9 cellular contexts compared by ENCODE assay signal in genomic region chr16:68146583-68146982, GRCh38.
A peak's percentile ranks its signal among the peaks of the same experiment; 100 is the strongest.
DNase-seq lines count a peak whose midpoint lies in the region; ATAC-seq lines count a peak whose summit lies in the region.
"Had no signal": no experiment of that assay in that cellular context is flagged by ENCODE, and none has a peak within 500 bp of the region (broad histone marks: within the 10 kb centered on the region; RNA-seq: fewer than 3 reads in every experiment).

No MANE protein-coding gene starts in this region.

- H3K9me3 ChIP-seq in CD8-positive, alpha-beta memory T cell (ENCODE audit: low read length): no peaks in the 10 kb centered on the region

- POLR2A ChIA-PET in CD8-positive, alpha-beta memory T cell (lab: Charles Lee): no interaction called here

- H3K4me1 ChIP-seq in CD8-positive, alpha-beta memory T cell (ENCODE audit: insufficient read depth, low read length): peaks cover 23% of the 10 kb centered on the region

- H3K4me3 ChIP-seq in CD8-positive, alpha-beta memory T cell (ENCODE audit: low read length): no peak overlapping the region

- no peaks in the 10 kb centered on the region for H3K27me3 Mint-ChIP-seq in CD8-positive, alpha-beta memory T cell
- no peaks in the 10 kb centered on the region for H3K27me3 Mint-ChIP-seq in natural killer cell treated with Interleukin-12 subunit alpha and Interleukin-12 subunit beta and Interleukin-15 and Interleukin-18, amount 100 ng/mL, for 72 hours

- peaks cover 53 to 75% (median 68%) of the 10 kb centered on the region in 3 donors for H3K4me1 Mint-ChIP-seq in CD8-positive, alpha-beta memory T cell
- peaks cover 29 to 56% of the 10 kb centered on the region in 2 donors for H3K4me1 Mint-ChIP-seq in natural killer cell treated with Interleukin-12 subunit alpha and Interleukin-12 subunit beta and Interleukin-15 and Interleukin-18, amount 100 ng/mL, for 72 hours (ENCODE audit: low read depth in 2 of 2)

- no peaks in the 10 kb centered on the region for H3K36me3 ChIP-seq in CD8-positive, alpha-beta memory T cell (ENCODE audit: insufficient read depth, low read length)

- H3K9me3 Mint-ChIP-seq in CD8-positive, alpha-beta memory T cell: no peaks in the 10 kb centered on the region
- H3K9me3 Mint-ChIP-seq in natural killer cell treated with Interleukin-12 subunit alpha and Interleukin-12 subunit beta and Interleukin-15 and Interleukin-18, amount 100 ng/mL, for 72 hours: no peaks in the 10 kb centered on the region

- peak overlapping the region in 2 of 7 donors; percentile 1 to 2 for H3K4me3 Mint-ChIP-seq in CD8-positive, alpha-beta memory T cell
- H3K4me3 Mint-ChIP-seq in natural killer cell treated with Interleukin-12 subunit alpha and Interleukin-12 subunit beta and Interleukin-15 and Interleukin-18, amount 100 ng/mL, for 72 hours: peak overlapping the region; percentile 22

- no peaks in the 10 kb centered on the region for H3K27me3 ChIP-seq in CD8-positive, alpha-beta memory T cell (ENCODE audit: insufficient read depth, low read length, poor library complexity, severe bottlenecking)

- no peak overlapping the region for H3K27ac ChIP-seq in CD8-positive, alpha-beta memory T cell (ENCODE audit: low read depth, low read length)

- no peak for DNase-seq in CD8-positive, alpha-beta memory T cell
- peak; percentile 69 for DNase-seq in NCI-H82 (lab: John Stamatoyannopoulos, UW)
- peak; percentile 63 for DNase-seq in fibroblast of the conjunctiva (ENCODE audit: low read depth)
- no peak for DNase-seq in natural killer cell treated with Interleukin-12 subunit alpha and Interleukin-12 subunit beta and Interleukin-15 and Interleukin-18, amount 100 ng/mL, for 72 hours (ENCODE audit: low spot score)
- DNase-seq in NOMO-1 treated with DMSO at 0.1 percent for 48 hours (lab: John Stamatoyannopoulos, UW; ENCODE audit: unreplicated experiment): no peak
- DNase-seq in NK-92 treated with Interleukin-12 subunit alpha and Interleukin-12 subunit beta, amount 100 ng/mL, for 24 hours (lab: John Stamatoyannopoulos, UW): no peak
- no peak for DNase-seq in stimulated activated naive CD4-positive, alpha-beta T cell treated with Interleukin-2 at 50 U/mL for 16 hours (lab: John Stamatoyannopoulos, UW)
- no peak for DNase-seq in activated effector memory CD4-positive, alpha-beta T cell treated with anti-CD3 and anti-CD28 coated beads, Interleukin-2, amount 50 U/mL, for 16 hours
- DNase-seq: head of caudate nucleus had no signal

- no peak for ATAC-seq in natural killer cell treated with Interleukin-12 subunit alpha and Interleukin-12 subunit beta and Interleukin-15 and Interleukin-18, amount 100 ng/mL, for 72 hours

- H3K27ac Mint-ChIP-seq in CD8-positive, alpha-beta memory T cell: peak overlapping the region in 6 of 8 donors; percentile 13 to 78 (median 30)
- H3K27ac Mint-ChIP-seq in natural killer cell treated with Interleukin-12 subunit alpha and Interleukin-12 subunit beta and Interleukin-15 and Interleukin-18, amount 100 ng/mL, for 72 hours: peak overlapping the region; percentile 64 to 89

- peaks cover 0 to 52% (median 9%) of the 10 kb centered on the region in 3 donors for H3K36me3 Mint-ChIP-seq in CD8-positive, alpha-beta memory T cell
- H3K36me3 Mint-ChIP-seq in natural killer cell treated with Interleukin-12 subunit alpha and Interleukin-12 subunit beta and Interleukin-15 and Interleukin-18, amount 100 ng/mL, for 72 hours: peaks cover 8% of the 10 kb centered on the region

- CTCF ChIA-PET in CD8-positive, alpha-beta memory T cell (lab: Charles Lee): interaction anchor here (1.6 kb wide), 1 partner anchor 53 kb away, joined by 4 read pairs; no protein-coding TSS in a partner anchor

Comparison
In these comparisons a context has a peak if more than half of its experiments do, and no peak if none do; other contexts are left out.
1. DNase-seq: peak in NCI-H82 (single experiment) and fibroblast of the conjunctiva (single experiment); none in CD8-positive, alpha-beta memory T cell (0 of 5), natural killer cell treated with Interleukin-12 subunit alpha and Interleukin-12 subunit beta and Interleukin-15 and Interleukin-18, amount 100 ng/mL, for 72 hours (single experiment), NOMO-1 treated with DMSO at 0.1 percent for 48 hours (single experiment), NK-92 treated with Interleukin-12 subunit alpha and Interleukin-12 subunit beta, amount 100 ng/mL, for 24 hours (single experiment), stimulated activated naive CD4-positive, alpha-beta T cell treated with Interleukin-2 at 50 U/mL for 16 hours (single experiment) and activated effector memory CD4-positive, alpha-beta T cell treated with anti-CD3 and anti-CD28 coated beads, Interleukin-2, amount 50 U/mL, for 16 hours (single experiment).